In the genomic region with DNA sequence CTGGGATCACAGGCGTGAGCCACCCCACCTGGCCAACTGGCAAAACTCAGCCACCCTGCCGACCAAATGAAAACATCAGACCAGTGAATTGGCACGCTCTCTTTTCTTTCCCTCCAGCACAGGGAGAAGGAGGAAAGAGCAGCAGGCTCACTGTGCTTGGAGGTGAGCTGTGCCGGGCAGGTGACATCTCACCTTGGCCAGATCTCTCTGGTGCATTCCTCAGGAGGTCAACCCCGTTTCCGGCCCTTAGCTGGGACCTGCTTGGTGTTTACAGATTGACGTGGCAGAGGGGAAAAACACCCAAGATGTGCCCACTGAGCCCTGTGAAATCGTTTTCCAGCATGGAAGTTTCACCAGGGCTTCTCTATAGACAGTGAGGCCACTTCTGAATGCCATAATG, we compare ENCODE assay signal across 17 cellular contexts. TPM values are rescaled to one million over a fixed set of nuclear protein-coding genes. Genes with fewer than 3 reads are reported as not detected.
DNase-seq lines count a peak whose midpoint lies in the region; ATAC-seq, FAIRE-seq and TF ChIP-seq lines count a peak whose summit lies in the region.
"Had no signal": no experiment of that assay in that cellular context is flagged by ENCODE, and none has a peak within 500 bp of the region (broad histone marks: within the 10 kb centered on the region; RNA-seq: fewer than 3 reads in every experiment).

No MANE protein-coding gene starts in this region.

- no peaks in the 10 kb centered on the region for H3K9me2 ChIP-seq in Karpas-422 (replicated peaks; ENCODE audit: insufficient read depth, low read length)

- no peak for FAIRE-seq in D721Med (lab: Jason Lieb, UNC)
- FAIRE-seq: GM12891 had no signal

- peak overlapping the region; percentile 40 for H3K4me3 Mint-ChIP-seq in Calu3 (ENCODE audit: low read depth, unreplicated experiment)
- H3K4me3 Mint-ChIP-seq in WTC11 = no peak overlapping the region
- H3K4me3 Mint-ChIP-seq in H9 = no peak overlapping the region
- H3K4me3 Mint-ChIP-seq: CD4-positive, CD25-positive, alpha-beta regulatory T cell had no signal

- BruUV-seq in Calu3 (replicated peaks; lab: Mats Ljungman, UMichigan) = no TSS peak

- WGBS in H9 (ENCODE audit: extremely low coverage, insufficient read length, low lambda C conversion rate) = no CpG with 5 or more reads among the region's 8 CpGs

- no peak overlapping the region for H3K56ac ChIP-seq in H9 (ENCODE audit: insufficient read length, low read depth, low read length)

- H3K14ac ChIP-seq in H9 (ENCODE audit: insufficient read depth, low read length) = no peak overlapping the region

- H3K9ac ChIP-seq in stomach smooth muscle (ENCODE audit: low read length in 2 of 2) = no peak overlapping the region
- H3K9ac ChIP-seq in H9 (ENCODE audit: extremely low read depth, insufficient read length, low read length) = no peak overlapping the region
- no peak overlapping the region for H3K9ac ChIP-seq in Karpas-422 (ENCODE audit: low read length)

- H3T11ph ChIP-seq in H9 (ENCODE audit: low read length) = no peak overlapping the region

- no peak overlapping the region for H4K5ac ChIP-seq in H9 (ENCODE audit: insufficient read length, low read depth, low read length)

- H3K36me3 ChIP-seq in stomach smooth muscle (ENCODE audit: control insufficient read depth in 2 of 2, insufficient read depth in 2 of 2, low read length in 2 of 2) = peaks cover 0 to 3% of the 10 kb centered on the region in 2 donors
- H3K36me3 ChIP-seq in Karpas-422 (ENCODE audit: insufficient read depth, low read length) = no peaks in the 10 kb centered on the region
- H3K36me3 ChIP-seq: MG63 had no signal

- no peak overlapping the region for H2BK15ac ChIP-seq in H9 (ENCODE audit: low read depth, low read length)

- H3K36me3 Mint-ChIP-seq in Calu3 (ENCODE audit: insufficient read depth, unreplicated experiment) = peaks cover 55% of the 10 kb centered on the region
- H3K36me3 Mint-ChIP-seq in WTC11 = no peaks in the 10 kb centered on the region
- no peaks in the 10 kb centered on the region; a peak in 1 of 7 replicates for H3K36me3 Mint-ChIP-seq in H9 (ENCODE audit: insufficient read depth in 1 of 3, low read depth in 3 of 3)
- H3K36me3 Mint-ChIP-seq: CD4-positive, CD25-positive, alpha-beta regulatory T cell had no signal

- no peaks in the 10 kb centered on the region for H3K9me3 ChIP-seq in stomach smooth muscle (ENCODE audit: control insufficient read depth in 2 of 2, low read length in 2 of 2)
- no peaks in the 10 kb centered on the region for H3K9me3 ChIP-seq in H9 (ENCODE audit: control insufficient read depth, low read depth, low read length)
- no peaks in the 10 kb centered on the region for H3K9me3 ChIP-seq in Karpas-422 (ENCODE audit: low read length)
- H3K9me3 ChIP-seq: MG63 had no signal

- H2BK20ac ChIP-seq in H9 (ENCODE audit: low read depth, low read length, poor library complexity, severe bottlenecking) = no peak overlapping the region

- no peak overlapping the region for H3K4ac ChIP-seq in H9 (ENCODE audit: low read depth, low read length)

- peaks cover 79% of the 10 kb centered on the region for H3K4me1 Mint-ChIP-seq in Calu3 (ENCODE audit: low read depth, unreplicated experiment)
- peaks cover 56% of the 10 kb centered on the region for H3K4me1 Mint-ChIP-seq in WTC11
- peaks cover 33 to 40% of the 10 kb centered on the region in 2 experiments for H3K4me1 Mint-ChIP-seq in H9
- H3K4me1 Mint-ChIP-seq: CD4-positive, CD25-positive, alpha-beta regulatory T cell had no signal

- intact Hi-C loops in Calu3 (cut with micrococcal nuclease; ENCODE audit: unreplicated experiment) = no loop called here

- H3K27me3 Mint-ChIP-seq in Calu3 (ENCODE audit: unreplicated experiment) (no peaks in the 10 kb centered on the region), WTC11 (ENCODE audit: low read depth) (no peaks in the 10 kb centered on the region), H9 (ENCODE audit: low read depth) (no peaks in the 10 kb centered on the region)

- H3K27me3 ChIP-seq in stomach smooth muscle (ENCODE audit: control insufficient read depth in 1 of 2, insufficient read depth in 2 of 2, low read length in 2 of 2) = no peaks in the 10 kb centered on the region
- no peaks in the 10 kb centered on the region for H3K27me3 ChIP-seq in H9 (ENCODE audit: insufficient read depth, low read length)
- no peaks in the 10 kb centered on the region for H3K27me3 ChIP-seq in Karpas-422 (ENCODE audit: low read length)
- H3K27me3 ChIP-seq: MG63 had no signal

- H4K20me1 ChIP-seq in H9 (ENCODE audit: control insufficient read depth, insufficient read depth, insufficient read length) = no peaks in the 10 kb centered on the region
- no peaks in the 10 kb centered on the region; the same call in 1 of the 2 replicates for H4K20me1 ChIP-seq in Karpas-422 (ENCODE audit: insufficient read depth, low read depth, low read length)

- H2BK120ac ChIP-seq in H9 (ENCODE audit: low read depth, low read length, poor library complexity, severe bottlenecking) = no peak overlapping the region

- H3K27ac Mint-ChIP-seq in Calu3 (ENCODE audit: unreplicated experiment) (peak overlapping the region; percentile 82), WTC11 (peak overlapping the region; percentile 57), H9 (0 out of 7 replicates have a peak overlapping the region, but pooled peaks of 1 of the 3 experiments have one; percentile 44)
- H3K27ac Mint-ChIP-seq: CD4-positive, CD25-positive, alpha-beta regulatory T cell had no signal

- TF ChIP-seq CTCF in Calu3 (IDR thresholded peaks at IDR 0.05; ENCODE audit: unreplicated experiment) (no peak), WTC11 (IDR thresholded peaks at IDR 0.05) (no peak), H9 (conservative IDR thresholded peaks at IDR 0.05) (no peak), D721Med (IDR thresholded peaks at IDR 0.05; ENCODE audit: insufficient read depth, missing control alignments) (no peak)

- no peak overlapping the region for H4K91ac ChIP-seq in H9 (ENCODE audit: insufficient read length, low read depth, low read length)

- H2AK5ac ChIP-seq in H9 (ENCODE audit: insufficient read length, low read length) = no peak overlapping the region

- no peak overlapping the region for H3K23ac ChIP-seq in H9 (ENCODE audit: insufficient read length, low read depth, low read length)

- no peak for DNase-seq in Calu3
- no peak for DNase-seq in WTC11 (ENCODE audit: low spot score)
- peak; percentile 70 for DNase-seq in mucosa of gallbladder (ENCODE audit: low spot score)
- DNase-seq in H9 = no peak
- no peak for DNase-seq in D721Med (ENCODE audit: insufficient read length, low spot score)
- DNase-seq in Karpas-422 = no peak
- DNase-seq: CD4-positive, CD25-positive, alpha-beta regulatory T cell; DMS153; MG63; NCI-H1417; NCI-H1694 treated with DMSO at 0.1 percent for 48 hours; NCI-H446 treated with DMSO at 0.1 percent for 48 hours; NCI-H526 treated with DMSO at 0.1 percent for 48 hours; OCI-M1 had no signal

- H2BK12ac ChIP-seq in H9 (ENCODE audit: insufficient read length, low read depth, low read length) = no peak overlapping the region

- ATAC-seq in WTC11 = no peak
- ATAC-seq: Right ventricle myocardium inferior had no signal

- H3K27ac ChIP-seq in stomach smooth muscle (ENCODE audit: low read length) = peak overlapping the region; percentile 37
- no peak overlapping the region for H3K27ac ChIP-seq in H9 (ENCODE audit: insufficient read length, low read depth, low read length)
- H3K27ac ChIP-seq in Karpas-422 (ENCODE audit: low read length) = no peak overlapping the region

- no peak overlapping the region for H2AFZ ChIP-seq in H9 (ENCODE audit: low read length)
- no peak overlapping the region for H2AFZ ChIP-seq in Karpas-422 (ENCODE audit: low read length)

- no peak overlapping the region for H4K8ac ChIP-seq in H9 (replicated peaks; ENCODE audit: insufficient read length, low read depth, low read length)

- POLR2A ChIA-PET in WTC11 (lab: Charles Lee) = interaction anchor here (0.9 to 1.1 kb wide), 2 partner anchors 46 to 1765 kb away, joined by 3 to 4 read pairs; no protein-coding TSS in a partner anchor

- no peaks in the 10 kb centered on the region for H3K9me3 Mint-ChIP-seq in Calu3 (ENCODE audit: low read depth, unreplicated experiment)
- H3K9me3 Mint-ChIP-seq in WTC11 = no peaks in the 10 kb centered on the region
- no peaks in the 10 kb centered on the region for H3K9me3 Mint-ChIP-seq in H9

- peaks cover 57% of the 10 kb centered on the region for H3K4me1 ChIP-seq in stomach smooth muscle (ENCODE audit: control insufficient read depth, insufficient read depth, low read length)
- peaks cover 5% of the 10 kb centered on the region; the same call in 1 of the 2 replicates for H3K4me1 ChIP-seq in H9 (ENCODE audit: insufficient read depth, low read length)
- no peaks in the 10 kb centered on the region; the same call in 1 of the 2 replicates for H3K4me1 ChIP-seq in Karpas-422 (ENCODE audit: low read length)

- H3K4me3 ChIP-seq in stomach smooth muscle (ENCODE audit: low read length in 2 of 2) = no peak overlapping the region
- no peak overlapping the region for H3K4me3 ChIP-seq in Karpas-422 (ENCODE audit: low read length)
- H3K4me3 ChIP-seq: MG63 had no signal

- no peaks in the 10 kb centered on the region for H3K79me1 ChIP-seq in H9 (ENCODE audit: insufficient read depth, low read depth, low read length, poor library complexity, severe bottlenecking)

- H2BK5ac ChIP-seq in H9 (ENCODE audit: insufficient read length, low read length) = no peak overlapping the region

- H3K79me2 ChIP-seq in H9 (ENCODE audit: insufficient read depth, low read length) = no peaks in the 10 kb centered on the region
- no peaks in the 10 kb centered on the region for H3K79me2 ChIP-seq in Karpas-422 (ENCODE audit: low read length)

- H3K4me2 ChIP-seq in H9 (ENCODE audit: insufficient read depth, insufficient read length, low read length) (no peak overlapping the region), Karpas-422 (ENCODE audit: low read depth, low read length, poor library complexity, severe bottlenecking) (no peak overlapping the region)

- H3K18ac ChIP-seq in H9 (ENCODE audit: insufficient read length, low read depth, low read length) = no peak overlapping the region

- CTCF ChIA-PET in Calu3 (lab: Charles Lee) = interaction anchor here (1.7 kb wide), 1 partner anchor 20 kb away, joined by 5 read pairs; no protein-coding TSS in a partner anchor
- CTCF ChIA-PET in WTC11 (lab: Charles Lee) = interaction anchor here (1.3 to 1.9 kb wide), 2 partner anchors 38 to 46 kb away, joined by 3 to 7 read pairs; no protein-coding TSS in a partner anchor

- no peaks in the 10 kb centered on the region for H3K23me2 ChIP-seq in H9 (ENCODE audit: insufficient read length, low read depth, low read length, poor library complexity, severe bottlenecking)

TF ChIP-seq in WTC11, 78 proteins besides CTCF, POLR2A, EP300 and RAD21 (continues in another document):
- TF ChIP-seq ESRRA (CRISPR knock-in tag; IDR thresholded peaks at IDR 0.05; ENCODE audit: borderline replicate concordance) (no peak), FOXK1 (CRISPR knock-in tag; IDR thresholded peaks at IDR 0.05) (no peak)

RNA-seq across cellular contexts. Expression of gene TMEM51, which starts 45.1 kb away (rescaled TPM):
- total RNA-seq in Calu3 (2022) (43.6 and 47.6 TPM in 2 replicates), WTC11 (2021) (9.2 to 10.4 TPM (median 9.4 TPM) in 3 replicates), mucosa of gallbladder (43.7 TPM), H9 (2021) (4.6 and 4.8 TPM in 2 replicates)
- total RNA-seq in Karpas-422 (2014; rRNA removed; shearing (Covaris generic); ENCODE audit: low replicate concordance) = not detected in 2 replicates
- total RNA-seq: CD4-positive, CD25-positive, alpha-beta regulatory T cell had no signal

RNA-seq across cellular contexts. Expression of gene FHAD1, which starts 48.3 kb away (rescaled TPM):
- total RNA-seq in Calu3 (2022) (0.98 and 2.7 TPM in 2 replicates), WTC11 (2021) (2.6 to 3.0 TPM (median 2.9 TPM) in 3 replicates), mucosa of gallbladder (1.7 TPM), H9 (2021) (1.2 and 1.9 TPM in 2 replicates)
- 0.45 and 1.2 TPM in 2 replicates for total RNA-seq in Karpas-422 (2014; rRNA removed; shearing (Covaris generic); ENCODE audit: low replicate concordance)
- total RNA-seq: CD4-positive, CD25-positive, alpha-beta regulatory T cell; Right ventricle myocardium inferior had no signal
